Comparison of ENCODE assay signal across 1 cellular context in the genomic region with DNA sequence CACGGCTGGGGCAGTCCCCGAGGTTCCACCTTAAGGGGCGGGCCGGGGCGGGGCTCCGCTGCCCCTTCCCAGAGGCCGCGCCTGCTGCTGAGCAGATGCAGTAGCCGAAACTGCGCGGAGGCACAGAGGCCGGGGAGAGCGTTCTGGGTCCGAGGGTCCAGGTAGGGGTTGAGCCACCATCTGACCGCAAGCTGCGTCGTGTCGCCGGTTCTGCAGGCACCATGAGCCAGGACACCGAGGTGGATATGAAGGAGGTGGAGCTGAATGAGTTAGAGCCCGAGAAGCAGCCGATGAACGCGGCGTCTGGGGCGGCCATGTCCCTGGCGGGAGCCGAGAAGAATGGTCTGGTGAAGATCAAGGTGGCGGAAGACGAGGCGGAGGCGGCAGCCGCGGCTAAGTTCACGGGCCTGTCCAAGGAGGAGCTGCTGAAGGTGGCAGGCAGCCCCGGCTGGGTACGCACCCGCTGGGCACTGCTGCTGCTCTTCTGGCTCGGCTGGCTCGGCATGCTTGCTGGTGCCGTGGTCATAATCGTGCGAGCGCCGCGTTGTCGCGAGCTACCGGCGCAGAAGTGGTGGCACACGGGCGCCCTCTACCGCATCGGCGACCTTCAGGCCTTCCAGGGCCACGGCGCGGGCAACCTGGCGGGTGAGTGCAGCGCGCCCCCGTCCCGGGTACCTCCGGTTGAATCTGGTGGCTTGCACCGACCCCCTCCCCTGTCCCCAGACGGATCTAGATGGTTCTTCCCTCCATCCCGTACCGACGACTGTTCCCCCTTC.
A peak's percentile ranks its signal among the peaks of the same experiment; 100 is the strongest.
TF ChIP-seq lines count a peak whose summit lies in the region.

Gene SLC3A2, plus strand, starts transcription at position 94 of the 776 bp plus-strand sequence. Its CDS starts 128 bp downstream, at position 222.

TF ChIP-seq in GM12878, 131 proteins besides CTCF, POLR2A, EP300 and RAD21 (continued from another document):
- TF ChIP-seq CEBPB (IDR thresholded peaks at IDR 0.05; ENCODE audit: borderline replicate concordance in 1 of 2, low read depth in 2 of 2, low read length in 2 of 2): no peak
- peak; percentile 99 for TF ChIP-seq POLR2AphosphoS5 (IDR thresholded peaks at IDR 0.05; ENCODE audit: low read length)
- peak; percentile 91 for TF ChIP-seq MLLT1 (IDR thresholded peaks at IDR 0.05)
- TF ChIP-seq, protein P1, sequence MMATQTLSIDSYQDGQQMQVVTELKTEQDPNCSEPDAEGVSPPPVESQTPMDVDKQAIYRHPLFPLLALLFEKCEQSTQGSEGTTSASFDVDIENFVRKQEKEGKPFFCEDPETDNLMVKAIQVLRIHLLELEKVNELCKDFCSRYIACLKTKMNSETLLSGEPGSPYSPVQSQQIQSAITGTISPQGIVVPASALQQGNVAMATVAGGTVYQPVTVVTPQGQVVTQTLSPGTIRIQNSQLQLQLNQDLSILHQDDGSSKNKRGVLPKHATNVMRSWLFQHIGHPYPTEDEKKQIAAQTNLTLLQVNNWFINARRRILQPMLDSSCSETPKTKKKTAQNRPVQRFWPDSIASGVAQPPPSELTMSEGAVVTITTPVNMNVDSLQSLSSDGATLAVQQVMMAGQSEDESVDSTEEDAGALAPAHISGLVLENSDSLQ (IDR thresholded peaks at IDR 0.05): peak; percentile 46; the same call in 1 of the 2 replicates
- TF ChIP-seq, protein P2, sequence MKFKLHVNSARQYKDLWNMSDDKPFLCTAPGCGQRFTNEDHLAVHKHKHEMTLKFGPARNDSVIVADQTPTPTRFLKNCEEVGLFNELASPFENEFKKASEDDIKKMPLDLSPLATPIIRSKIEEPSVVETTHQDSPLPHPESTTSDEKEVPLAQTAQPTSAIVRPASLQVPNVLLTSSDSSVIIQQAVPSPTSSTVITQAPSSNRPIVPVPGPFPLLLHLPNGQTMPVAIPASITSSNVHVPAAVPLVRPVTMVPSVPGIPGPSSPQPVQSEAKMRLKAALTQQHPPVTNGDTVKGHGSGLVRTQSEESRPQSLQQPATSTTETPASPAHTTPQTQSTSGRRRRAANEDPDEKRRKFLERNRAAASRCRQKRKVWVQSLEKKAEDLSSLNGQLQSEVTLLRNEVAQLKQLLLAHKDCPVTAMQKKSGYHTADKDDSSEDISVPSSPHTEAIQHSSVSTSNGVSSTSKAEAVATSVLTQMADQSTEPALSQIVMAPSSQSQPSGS (IDR thresholded peaks at IDR 0.05; ENCODE audit: low read length): no peak
- no peak for TF ChIP-seq HSF1 (IDR thresholded peaks at IDR 0.05; ENCODE audit: low read depth, low read length)
- no peak for TF ChIP-seq GABPA (IDR thresholded peaks at IDR 0.05; ENCODE audit: low read depth)
- peak; percentile 70; the same call in 1 of the 2 replicates for TF ChIP-seq DPF2 (IDR thresholded peaks at IDR 0.05)
- peak; percentile 81 for TF ChIP-seq SIN3A (IDR thresholded peaks at IDR 0.05; ENCODE audit: low read depth, low read length)
- no peak for TF ChIP-seq KAT2A (conservative IDR thresholded peaks at IDR 0.05; ENCODE audit: control insufficient read depth, low read depth, low read length)
- TF ChIP-seq, protein P3, sequence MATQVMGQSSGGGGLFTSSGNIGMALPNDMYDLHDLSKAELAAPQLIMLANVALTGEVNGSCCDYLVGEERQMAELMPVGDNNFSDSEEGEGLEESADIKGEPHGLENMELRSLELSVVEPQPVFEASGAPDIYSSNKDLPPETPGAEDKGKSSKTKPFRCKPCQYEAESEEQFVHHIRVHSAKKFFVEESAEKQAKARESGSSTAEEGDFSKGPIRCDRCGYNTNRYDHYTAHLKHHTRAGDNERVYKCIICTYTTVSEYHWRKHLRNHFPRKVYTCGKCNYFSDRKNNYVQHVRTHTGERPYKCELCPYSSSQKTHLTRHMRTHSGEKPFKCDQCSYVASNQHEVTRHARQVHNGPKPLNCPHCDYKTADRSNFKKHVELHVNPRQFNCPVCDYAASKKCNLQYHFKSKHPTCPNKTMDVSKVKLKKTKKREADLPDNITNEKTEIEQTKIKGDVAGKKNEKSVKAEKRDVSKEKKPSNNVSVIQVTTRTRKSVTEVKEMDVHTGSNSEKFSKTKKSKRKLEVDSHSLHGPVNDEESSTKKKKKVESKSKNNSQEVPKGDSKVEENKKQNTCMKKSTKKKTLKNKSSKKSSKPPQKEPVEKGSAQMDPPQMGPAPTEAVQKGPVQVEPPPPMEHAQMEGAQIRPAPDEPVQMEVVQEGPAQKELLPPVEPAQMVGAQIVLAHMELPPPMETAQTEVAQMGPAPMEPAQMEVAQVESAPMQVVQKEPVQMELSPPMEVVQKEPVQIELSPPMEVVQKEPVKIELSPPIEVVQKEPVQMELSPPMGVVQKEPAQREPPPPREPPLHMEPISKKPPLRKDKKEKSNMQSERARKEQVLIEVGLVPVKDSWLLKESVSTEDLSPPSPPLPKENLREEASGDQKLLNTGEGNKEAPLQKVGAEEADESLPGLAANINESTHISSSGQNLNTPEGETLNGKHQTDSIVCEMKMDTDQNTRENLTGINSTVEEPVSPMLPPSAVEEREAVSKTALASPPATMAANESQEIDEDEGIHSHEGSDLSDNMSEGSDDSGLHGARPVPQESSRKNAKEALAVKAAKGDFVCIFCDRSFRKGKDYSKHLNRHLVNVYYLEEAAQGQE (IDR thresholded peaks at IDR 0.05; ENCODE audit: low read depth, low read length): no peak; the same call in 1 of the 2 replicates
- TF ChIP-seq NRF1 (conservative IDR thresholded peaks at IDR 0.05; ENCODE audit: low read depth, low read length): no peak
- no peak for TF ChIP-seq WRNIP1 (IDR thresholded peaks at IDR 0.05; ENCODE audit: borderline replicate concordance, low read depth, low read length)
TF ChIP-seq in GM12878: peak in this region for 49.
